11 cellular contexts compared by ENCODE assay signal in genomic region chr1:39270368-39270767, GRCh38.
DNase-seq lines count a peak whose midpoint lies in the region; ATAC-seq, FAIRE-seq and TF ChIP-seq lines count a peak whose summit lies in the region.
"Had no signal": no experiment of that assay in that cellular context is flagged by ENCODE, and none has a peak within 500 bp of the region (broad histone marks: within the 10 kb centered on the region; RNA-seq: fewer than 3 reads in every experiment).

No MANE protein-coding gene starts in this region.

- FAIRE-seq in H54 (lab: Jason Lieb, UNC) = no peak

- H3K4me3 Mint-ChIP-seq in brain (peak overlapping the region; percentile 78 to 87 (median 83)), naive B cell (peak overlapping the region; percentile 71 to 91 (median 83))

- CTCF ChIA-PET in AG04449 (lab: Yijun Ruan, JAX) (interaction anchor here (1.2 to 15.2 kb wide), 6 partner anchors 8 to 172 kb away, joined by 6 to 170 read pairs (median 14); partner anchors contain the start of gene MACF1), A673 (lab: Charles Lee) (no interaction called here)

- H3K36me3 ChIP-seq in GM23248 (ENCODE audit: low read depth) (no peaks in the 10 kb centered on the region; the same call in 1 of the 2 replicates), A673 (ENCODE audit: insufficient read depth, low read length, poor library complexity, severe bottlenecking) (no peaks in the 10 kb centered on the region), spleen (peaks cover 0 to 14% (median 0%) of the 10 kb centered on the region in 6 donors)

- H3K36me3 Mint-ChIP-seq in brain (no peaks in the 10 kb centered on the region), naive B cell (no peaks in the 10 kb centered on the region)

- H3K27ac Mint-ChIP-seq in brain (peak overlapping the region; percentile 87 to 98 (median 96)), naive B cell (peak overlapping the region; percentile 79 to 98 (median 91))

- H3K9ac ChIP-seq in GM23248 = peak overlapping the region; percentile 39; the same call in 1 of the 2 replicates

- H2AFZ ChIP-seq in GM23248 = no peak overlapping the region

- H3K27ac ChIP-seq in GM23248 (peak overlapping the region; percentile 81; the same call in 1 of the 2 replicates), A673 (ENCODE audit: low read depth, low read length, poor library complexity, severe bottlenecking) (no peak overlapping the region), spleen (peak overlapping the region in 2 of 8 donors; percentile 73 to 79)
- H3K27ac ChIP-seq: SK-N-MC had no signal

- peaks cover 92% of the 10 kb centered on the region for H3K4me1 Mint-ChIP-seq in brain
- peaks cover 63 to 68% (median 65%) of the 10 kb centered on the region in 3 donors for H3K4me1 Mint-ChIP-seq in naive B cell

- peak overlapping the region; percentile 33 for H3K4me2 ChIP-seq in GM23248 (ENCODE audit: unreplicated experiment)

- no TSS peak for BruUV-seq in A673 (replicated peaks; lab: Mats Ljungman, UMichigan)

- H3F3A ChIP-seq in GM23248 (ENCODE audit: insufficient read depth) = peaks cover 20% of the 10 kb centered on the region

- no peaks in the 10 kb centered on the region for H4K20me1 ChIP-seq in GM23248 (ENCODE audit: insufficient read depth)

- H3K27me3 Mint-ChIP-seq in brain = peaks cover 3% of the 10 kb centered on the region
- no peaks in the 10 kb centered on the region for H3K27me3 Mint-ChIP-seq in naive B cell

- H3K27me3 ChIP-seq in GM23248 (replicated peaks; ENCODE audit: insufficient read depth) (no peaks in the 10 kb centered on the region), A673 (replicated peaks; ENCODE audit: insufficient read depth, low read depth, low read length, poor library complexity) (no peaks in the 10 kb centered on the region), spleen (replicated peaks in 1 of 7) (no peaks in the 10 kb centered on the region)

- no peaks in the 10 kb centered on the region for H3K9me2 ChIP-seq in GM23248 (ENCODE audit: insufficient read depth)

- H3K79me2 ChIP-seq in GM23248 (ENCODE audit: insufficient read depth) = peaks cover 84% of the 10 kb centered on the region

- TF ChIP-seq CTCF in AG04449 (IDR thresholded peaks at IDR 0.05; ENCODE audit: insufficient read depth, low read length, missing control alignments) = no peak
- no peak for TF ChIP-seq CTCF in brain (conservative IDR thresholded peaks at IDR 0.05)
- TF ChIP-seq CTCF in A673 (conservative IDR thresholded peaks at IDR 0.05; ENCODE audit: low read depth, low read length) = no peak
- TF ChIP-seq CTCF in spleen (IDR thresholded peaks at IDR 0.05 in 8 of 11, conservative IDR thresholded peaks at IDR 0.05 in 3 of 11) = no peak

- peak overlapping the region; percentile 31 for H3K4me3 ChIP-seq in AG04449 (ENCODE audit: low read depth, low read length)
- H3K4me3 ChIP-seq in GM23248 = peak overlapping the region; percentile 43
- H3K4me3 ChIP-seq in A673 (ENCODE audit: low read depth, low read length, poor library complexity, severe bottlenecking) = no peak overlapping the region
- H3K4me3 ChIP-seq in spleen = peak overlapping the region in 1 of 8 donors; percentile 47
- H3K4me3 ChIP-seq: SK-N-MC had no signal

- intact Hi-C loops in A673 (cut with micrococcal nuclease; ENCODE audit: unreplicated experiment) = no loop called here
- intact Hi-C loops in spleen (cut with DNase I; ENCODE audit: low total_unique reads) = no loop called here

- no peak for TF ChIP-seq POLR2A in spleen (IDR thresholded peaks at IDR 0.05)
- no peak for TF ChIP-seq POLR2A in H54 (IDR thresholded peaks at IDR 0.05; ENCODE audit: low read depth, low read length)

- DNase-seq in AG04449 (ENCODE audit: low read depth, low spot score) (no peak), GM23248 (no peak), naive B cell (no peak), A673 (ENCODE audit: low spot score) (no peak), spleen (no peak), H54 (ENCODE audit: insufficient read length, low spot score) (no peak)
- DNase-seq: activated naive CD4-positive, alpha-beta T cell treated with anti-CD3 and anti-CD28 coated beads, Interleukin-2, amount 50 U/mL, for 16 hours; NCI-H1436 treated with DMSO at 0.1 percent for 48 hours had no signal

- POLR2A ChIA-PET in AG04449 (lab: Yijun Ruan, JAX) = no interaction called here
- POLR2A ChIA-PET in A673 (lab: Charles Lee; ENCODE audit: low non-redundant PET) = no interaction called here

- ATAC-seq in naive B cell (ENCODE audit: low read depth in 2 of 2) = no peak
- no peak for ATAC-seq in HG02678 (IDR thresholded peaks at IDR 0.05; ENCODE audit: unreplicated experiment)

- peaks cover 22% of the 10 kb centered on the region for H3K4me1 ChIP-seq in GM23248 (ENCODE audit: insufficient read depth)
- H3K4me1 ChIP-seq in A673 (ENCODE audit: insufficient read depth, low read length, poor library complexity, severe bottlenecking) = peaks cover 21% of the 10 kb centered on the region
- H3K4me1 ChIP-seq in spleen = peaks cover 42 to 98% (median 70%) of the 10 kb centered on the region in 6 donors

- H3K9me3 Mint-ChIP-seq in brain (peaks cover 0 to 3% (median 0%) of the 10 kb centered on the region in 5 experiments), naive B cell (no peaks in the 10 kb centered on the region)

- in situ Hi-C loops in GM23248 (cut with MboI) = no loop called here

- no peaks in the 10 kb centered on the region for H3K9me3 ChIP-seq in GM23248 (ENCODE audit: low read depth)
- H3K9me3 ChIP-seq in A673 (ENCODE audit: low read depth, low read length, poor library complexity, severe bottlenecking) = no peaks in the 10 kb centered on the region
- no peaks in the 10 kb centered on the region for H3K9me3 ChIP-seq in spleen
